Comparison of ENCODE assay signal across 22 cellular contexts in the genomic region with DNA sequence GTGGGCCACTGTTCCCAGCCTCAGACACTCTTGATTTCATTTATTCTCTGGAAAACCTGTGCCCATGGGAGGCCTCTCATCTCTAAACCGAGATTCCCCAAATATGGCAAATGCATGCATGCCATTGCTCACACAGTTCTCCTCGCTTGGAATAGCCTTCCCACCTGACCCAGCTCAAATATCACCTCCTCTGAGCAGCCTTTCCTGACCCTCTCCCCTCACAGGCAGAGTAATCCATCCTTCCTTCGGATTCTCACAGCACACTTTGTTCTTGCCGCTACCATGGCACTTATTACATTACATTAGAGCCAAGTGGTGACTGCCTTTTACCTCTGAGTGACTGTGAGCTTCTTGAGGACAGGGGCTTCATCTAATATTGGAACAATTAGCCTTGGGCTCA.
"Had no signal": no experiment of that assay in that cellular context is flagged by ENCODE, and none has a peak within 500 bp of the region (broad histone marks: within the 10 kb centered on the region; RNA-seq: fewer than 3 reads in every experiment).

No MANE protein-coding gene starts in this region.

- FAIRE-seq: frontal cortex had no signal

- H3K4me3 Mint-ChIP-seq: memory B cell; mesothelial cell of epicardium; stimulated activated memory B cell treated with anti-CD40 and anti-IgM and Interleukin-4, amounts not matched to agents 10 μg/mL and 1 μg/mL and 100 μg/mL, for 72 hours; stimulated activated naive CD8-positive, alpha-beta T cell treated with anti-CD3 and anti-CD28 coated beads, Interleukin-15, Interleukin-2, amounts not matched to agents 100 ng/mL and 50 ng/mL, for 24 hours had no signal

- H3K4me3 ChIP-seq: dorsolateral prefrontal cortex, heart right ventricle, left ventricle myocardium inferior, lower lobe of right lung, spleen, tibial artery, upper lobe of left lung, uterus had no signal

- H3K9me3 Mint-ChIP-seq: memory B cell; mesothelial cell of epicardium; stimulated activated memory B cell treated with anti-CD40 and anti-IgM and Interleukin-4, amounts not matched to agents 10 μg/mL and 1 μg/mL and 100 μg/mL, for 72 hours; stimulated activated naive CD8-positive, alpha-beta T cell treated with anti-CD3 and anti-CD28 coated beads, Interleukin-15, Interleukin-2, amounts not matched to agents 100 ng/mL and 50 ng/mL, for 24 hours had no signal

- H3K27me3 ChIP-seq: neutrophil, tibial artery, upper lobe of left lung, uterus had no signal

- H3K36me3 ChIP-seq: heart right ventricle, left ventricle myocardium inferior, lower lobe of right lung, neutrophil, spleen, tibial artery, upper lobe of left lung, uterus had no signal

- H3K4me1 ChIP-seq: left ventricle myocardium inferior, lower lobe of right lung, spleen, tibial artery, upper lobe of left lung, uterus had no signal

- H3K27me3 Mint-ChIP-seq: memory B cell; stimulated activated memory B cell treated with anti-CD40 and anti-IgM and Interleukin-4, amounts not matched to agents 10 μg/mL and 1 μg/mL and 100 μg/mL, for 72 hours; stimulated activated naive CD8-positive, alpha-beta T cell treated with anti-CD3 and anti-CD28 coated beads, Interleukin-15, Interleukin-2, amounts not matched to agents 100 ng/mL and 50 ng/mL, for 24 hours had no signal

- H3K27ac Mint-ChIP-seq: memory B cell; mesothelial cell of epicardium; naive B cell; stimulated activated memory B cell treated with anti-CD40 and anti-IgM and Interleukin-4, amounts not matched to agents 10 μg/mL and 1 μg/mL and 100 μg/mL, for 72 hours; stimulated activated naive CD8-positive, alpha-beta T cell treated with anti-CD3 and anti-CD28 coated beads, Interleukin-15, Interleukin-2, amounts not matched to agents 100 ng/mL and 50 ng/mL, for 24 hours had no signal

- H3K9me3 ChIP-seq: heart right ventricle, left ventricle myocardium inferior, lower lobe of right lung, neutrophil, spleen, tibial artery, upper lobe of left lung, uterus had no signal

- H3K36me3 Mint-ChIP-seq: memory B cell; mesothelial cell of epicardium; naive B cell; stimulated activated memory B cell treated with anti-CD40 and anti-IgM and Interleukin-4, amounts not matched to agents 10 μg/mL and 1 μg/mL and 100 μg/mL, for 72 hours had no signal

- H3K4me1 Mint-ChIP-seq: memory B cell; naive B cell; stimulated activated memory B cell treated with anti-CD40 and anti-IgM and Interleukin-4, amounts not matched to agents 10 μg/mL and 1 μg/mL and 100 μg/mL, for 72 hours had no signal

- H3K27ac ChIP-seq: dorsolateral prefrontal cortex, heart right ventricle, left ventricle myocardium inferior, lower lobe of right lung, neutrophil, spleen, tibial artery, upper lobe of left lung, uterus had no signal

- DNase-seq: cortex of kidney; dorsolateral prefrontal cortex; effector CD8-positive, alpha-beta T cell; heart right ventricle; hypothalamus; islet precursor cell; left ventricle myocardium inferior; lower lobe of right lung; naive B cell; spleen; stimulated activated CD4-positive, alpha-beta T cell treated with anti-CD3 and anti-CD28 coated beads, Interleukin-15, amount 100 ng/mL, for 24 hours; stimulated activated CD4-positive, alpha-beta T cell treated with anti-CD3 and anti-CD28 coated beads, Interleukin-1b, Interleukin-23, amount 100 ng/mL, for 48 hours; stimulated activated CD4-positive, alpha-beta T cell treated with anti-CD3 and anti-CD28 coated beads, Interleukin-4, amount 100 ng/mL, for 24 hours; tibial artery; upper lobe of left lung; uterus had no signal
